23 cellular contexts compared by ENCODE assay signal in genomic region chrX:13827693-13828092, GRCh38. TPM values are rescaled to one million over a fixed set of nuclear protein-coding genes. Genes with fewer than 3 reads are reported as not detected.
"Had no signal": no experiment of that assay in that cellular context is flagged by ENCODE, and none has a peak within 500 bp of the region (broad histone marks: within the 10 kb centered on the region; RNA-seq: fewer than 3 reads in every experiment).

No MANE protein-coding gene starts in this region.

- DNase-seq: activated B cell treated with CpG ODN at 0.5 μM for 24 hours; activated CD4-positive, alpha-beta memory T cell treated with anti-CD3 and anti-CD28 coated beads for 36 hours; activated CD4-positive, alpha-beta T cell treated with anti-CD3 and anti-CD28 coated beads for 4 hours; activated naive CD4-positive, alpha-beta T cell treated with anti-CD3 and anti-CD28 coated beads for 36 hours; activated T-cell treated with anti-CD3 and anti-CD28 coated beads, Interleukin-2, amount 50 U/mL, for 24 hours; endodermal cell; heart right ventricle; kidney glomerular epithelial cell; mesendoderm; naive thymus-derived CD8-positive, alpha-beta T cell; ovary; psoas muscle; SK-N-SH; stimulated activated CD4-positive, alpha-beta T cell treated with anti-CD3 and anti-CD28 coated beads, Interleukin-4, amount 100 ng/mL, for 24 hours; T-cell; upper lobe of right lung had no signal

- ATAC-seq: gastroesophageal sphincter; heart right ventricle; naive thymus-derived CD8-positive, alpha-beta T cell; psoas muscle; sciatic nerve; stimulated activated memory B cell treated with anti-CD40 and anti-IgM and Interleukin-4, amounts not matched to agents 10 μg/mL and 1 μg/mL and 100 μg/mL, for 72 hours; T-cell; upper lobe of right lung had no signal

- H3K4me3 ChIP-seq: ascending aorta, cardiac muscle cell, gastroesophageal sphincter, heart right ventricle, ovary, psoas muscle, smooth muscle cell, upper lobe of right lung had no signal

- H3K27me3 Mint-ChIP-seq: activated B cell treated with CpG ODN at 0.5 μM for 24 hours; activated CD4-positive, alpha-beta memory T cell treated with anti-CD3 and anti-CD28 coated beads for 36 hours had no signal

- H3K27ac Mint-ChIP-seq: activated B cell treated with CpG ODN at 0.5 μM for 24 hours; activated CD4-positive, alpha-beta memory T cell treated with anti-CD3 and anti-CD28 coated beads for 36 hours; activated naive CD4-positive, alpha-beta T cell treated with anti-CD3 and anti-CD28 coated beads for 36 hours; activated T-cell treated with anti-CD3 and anti-CD28 coated beads, Interleukin-2, amount 50 U/mL, for 24 hours; activated T-helper 2 cell treated with anti-CD3 and anti-CD28 coated beads, Interferon-gamma antibody, Interleukin-2, Interleukin-4, amounts not matched to agents 10 μg/mL and 5 μg/mL and 100 μg/mL, durations not matched to agents 14 hours and 24 hours and 36 hours; endodermal cell; naive thymus-derived CD8-positive, alpha-beta T cell; stimulated activated memory B cell treated with anti-CD40 and anti-IgM and Interleukin-4, amounts not matched to agents 10 μg/mL and 1 μg/mL and 100 μg/mL, for 72 hours; T-cell had no signal

- H3K27ac ChIP-seq: ascending aorta, cardiac muscle cell, gastroesophageal sphincter, heart right ventricle, ovary, psoas muscle, upper lobe of right lung had no signal

- H3K9me3 ChIP-seq: ascending aorta, gastroesophageal sphincter, heart right ventricle, ovary, psoas muscle, SK-N-SH, upper lobe of right lung had no signal

- H3K36me3 ChIP-seq: ascending aorta, cardiac muscle cell, gastroesophageal sphincter, heart right ventricle, ovary, upper lobe of right lung had no signal

- H3K4me3 Mint-ChIP-seq: activated B cell treated with CpG ODN at 0.5 μM for 24 hours; activated CD4-positive, alpha-beta memory T cell treated with anti-CD3 and anti-CD28 coated beads for 36 hours; activated naive CD4-positive, alpha-beta T cell treated with anti-CD3 and anti-CD28 coated beads for 36 hours; activated T-cell treated with anti-CD3 and anti-CD28 coated beads, Interleukin-2, amount 50 U/mL, for 24 hours; endodermal cell; naive thymus-derived CD8-positive, alpha-beta T cell; stimulated activated memory B cell treated with anti-CD40 and anti-IgM and Interleukin-4, amounts not matched to agents 10 μg/mL and 1 μg/mL and 100 μg/mL, for 72 hours; T-cell had no signal

- H3K27me3 ChIP-seq: ascending aorta, cardiac muscle cell, gastroesophageal sphincter, ovary, upper lobe of right lung had no signal

- H3K4me1 Mint-ChIP-seq: activated B cell treated with CpG ODN at 0.5 μM for 24 hours; endodermal cell; naive thymus-derived CD8-positive, alpha-beta T cell; T-cell had no signal

- H3K36me3 Mint-ChIP-seq: activated CD4-positive, alpha-beta memory T cell treated with anti-CD3 and anti-CD28 coated beads for 36 hours; naive thymus-derived CD8-positive, alpha-beta T cell; stimulated activated memory B cell treated with anti-CD40 and anti-IgM and Interleukin-4, amounts not matched to agents 10 μg/mL and 1 μg/mL and 100 μg/mL, for 72 hours; T-cell had no signal

- H3K9me3 Mint-ChIP-seq: activated B cell treated with CpG ODN at 0.5 μM for 24 hours; activated CD4-positive, alpha-beta memory T cell treated with anti-CD3 and anti-CD28 coated beads for 36 hours; activated naive CD4-positive, alpha-beta T cell treated with anti-CD3 and anti-CD28 coated beads for 36 hours; activated T-cell treated with anti-CD3 and anti-CD28 coated beads, Interleukin-2, amount 50 U/mL, for 24 hours; activated T-helper 2 cell treated with anti-CD3 and anti-CD28 coated beads, Interferon-gamma antibody, Interleukin-2, Interleukin-4, amounts not matched to agents 10 μg/mL and 5 μg/mL and 100 μg/mL, durations not matched to agents 14 hours and 24 hours and 36 hours; naive thymus-derived CD8-positive, alpha-beta T cell; stimulated activated memory B cell treated with anti-CD40 and anti-IgM and Interleukin-4, amounts not matched to agents 10 μg/mL and 1 μg/mL and 100 μg/mL, for 72 hours; T-cell had no signal

- H3K4me1 ChIP-seq: ascending aorta, heart right ventricle, psoas muscle, upper lobe of right lung had no signal

RNA-seq across cellular contexts. Expression of gene GPM6B, which starts 10.8 kb away (rescaled TPM):
- total RNA-seq: activated B cell treated with CpG ODN at 0.5 μM for 24 hours; activated CD4-positive, alpha-beta memory T cell treated with anti-CD3 and anti-CD28 coated beads for 36 hours; activated naive CD4-positive, alpha-beta T cell treated with anti-CD3 and anti-CD28 coated beads for 36 hours; activated T-helper 2 cell treated with anti-CD3 and anti-CD28 coated beads, Interferon-gamma antibody, Interleukin-2, Interleukin-4, amounts not matched to agents 10 μg/mL and 5 μg/mL and 100 μg/mL, durations not matched to agents 14 hours and 24 hours and 36 hours; naive thymus-derived CD8-positive, alpha-beta T cell had no signal
